Comparison of ENCODE assay signal across 8 cellular contexts in the genomic region with DNA sequence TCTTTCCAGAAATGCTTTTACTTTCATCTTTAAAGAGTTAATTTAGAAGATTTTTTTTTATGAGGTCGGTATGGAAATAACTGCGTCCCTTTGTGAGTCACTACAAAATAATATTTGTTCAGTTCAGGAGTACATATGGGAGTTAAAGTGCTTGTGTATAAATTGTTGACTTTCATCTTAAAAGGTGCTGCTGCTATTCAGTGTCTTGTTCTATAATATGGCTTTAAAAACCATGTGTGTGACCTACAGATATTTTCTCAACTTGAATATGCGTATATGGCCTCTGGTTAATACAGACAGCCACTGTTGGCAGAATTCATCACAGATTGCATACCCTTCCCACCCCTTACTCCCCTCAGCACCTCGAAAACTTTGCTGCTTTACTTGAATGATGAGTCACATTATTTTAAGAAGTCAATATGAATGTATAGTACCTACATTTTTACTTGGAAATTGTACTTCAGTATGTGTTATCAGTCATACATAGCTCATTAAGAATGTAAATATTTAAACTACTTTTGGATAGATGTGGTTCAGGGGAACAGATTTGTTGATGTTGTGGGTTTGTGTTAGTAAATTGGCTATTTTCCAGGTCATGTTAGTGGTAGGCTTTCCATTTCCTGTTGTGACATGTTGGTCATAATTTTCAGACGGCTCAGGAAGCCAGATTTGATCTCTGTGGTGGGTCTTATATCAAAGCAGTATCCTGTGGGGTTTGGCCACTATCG. TPM values are rescaled to one million over a fixed set of nuclear protein-coding genes. Genes with fewer than 3 reads are reported as not detected.
DNase-seq lines count a peak whose midpoint lies in the region; ATAC-seq and TF ChIP-seq lines count a peak whose summit lies in the region.

No MANE protein-coding gene starts in this region.

- peak overlapping the region in 9 of 11 experiments; percentile 16 to 95 (median 88); a peak in 17 of 22 replicates for H3K27ac ChIP-seq in BLaER1 treated with 17β-estradiol and CSF1 and Interleukin-3, amounts not matched to agents 10 nM and 100 nM
- H3K27ac ChIP-seq in OCI-LY1 (ENCODE audit: low read depth, low read length, poor library complexity, severe bottlenecking) = peak overlapping the region; percentile 89
- peak overlapping the region; percentile 20 to 99 for H3K27ac ChIP-seq in breast epithelium
- no peak overlapping the region for H3K27ac ChIP-seq in mesodermal cell (ENCODE audit: low read depth, low read length, severe bottlenecking)

- H3K4me1 ChIP-seq in BLaER1 treated with 17β-estradiol and CSF1 and Interleukin-3, amounts not matched to agents 10 nM and 100 nM = peaks cover 32 to 41% (median 38%) of the 10 kb centered on the region in 10 experiments
- H3K4me1 ChIP-seq in OCI-LY1 (ENCODE audit: insufficient read depth, low read length, severe bottlenecking) (peaks cover 29% of the 10 kb centered on the region), breast epithelium (peaks cover 0 to 8% of the 10 kb centered on the region in 2 donors), mesodermal cell (ENCODE audit: control insufficient read depth, insufficient read depth, low read length, poor library complexity, severe bottlenecking) (peaks cover 3% of the 10 kb centered on the region)

- no peaks in the 10 kb centered on the region for H3K9me3 ChIP-seq in BLaER1 treated with 17β-estradiol and CSF1 and Interleukin-3, amounts not matched to agents 10 nM and 100 nM (replicated peaks in 1 of 11)
- H3K9me3 ChIP-seq in OCI-LY1 (ENCODE audit: low read length) (no peaks in the 10 kb centered on the region), breast epithelium (no peaks in the 10 kb centered on the region), mesodermal cell (ENCODE audit: control insufficient read depth, low read length) (no peaks in the 10 kb centered on the region)

- intact Hi-C loops in breast epithelium (cut with DNase I; ENCODE audit: low total_unique reads) = no loop called here

- peaks cover 9 to 48% (median 36%) of the 10 kb centered on the region in 11 experiments; a peak in 20 of 22 replicates for H4K20me1 ChIP-seq in BLaER1 treated with 17β-estradiol and CSF1 and Interleukin-3, amounts not matched to agents 10 nM and 100 nM
- H4K20me1 ChIP-seq in OCI-LY1 (ENCODE audit: insufficient read depth, low read length) = no peaks in the 10 kb centered on the region

- peaks cover 0 to 8% (median 0%) of the 10 kb centered on the region in 11 experiments; a peak in 2 of 22 replicates for H3K36me3 ChIP-seq in BLaER1 treated with 17β-estradiol and CSF1 and Interleukin-3, amounts not matched to agents 10 nM and 100 nM
- H3K36me3 ChIP-seq in OCI-LY1 (ENCODE audit: insufficient read depth, low read length) (peaks cover 8% of the 10 kb centered on the region; the same call in 1 of the 2 replicates), breast epithelium (no peaks in the 10 kb centered on the region), mesodermal cell (ENCODE audit: control insufficient read depth, insufficient read depth, low read length) (no peaks in the 10 kb centered on the region)

- no peaks in the 10 kb centered on the region for H3K9me2 ChIP-seq in OCI-LY1 (ENCODE audit: low read depth, low read length)

- peak overlapping the region; percentile 6 to 94 (median 88); a peak in 15 of 22 replicates for H3K9ac ChIP-seq in BLaER1 treated with 17β-estradiol and CSF1 and Interleukin-3, amounts not matched to agents 10 nM and 100 nM
- H3K9ac ChIP-seq in OCI-LY1 (ENCODE audit: low read length) = peak overlapping the region; percentile 96

- ATAC-seq in GM21447 (IDR thresholded peaks at IDR 0.05; ENCODE audit: unreplicated experiment) (peak; percentile 18), HG02973 (IDR thresholded peaks at IDR 0.05; ENCODE audit: unreplicated experiment) (no peak)

- peaks cover 63% of the 10 kb centered on the region for H3K79me2 ChIP-seq in OCI-LY1 (ENCODE audit: insufficient read depth, low read length)

- no peak overlapping the region for H2AFZ ChIP-seq in OCI-LY1 (ENCODE audit: low read length)

- peak overlapping the region; percentile 69 to 82 (median 74) for H3K4me3 ChIP-seq in BLaER1 treated with 17β-estradiol and CSF1 and Interleukin-3, amounts not matched to agents 10 nM and 100 nM
- H3K4me3 ChIP-seq in OCI-LY1 (ENCODE audit: low read depth, low read length, poor library complexity, severe bottlenecking) (peak overlapping the region; percentile 88), breast epithelium (peak overlapping the region; percentile 55 to 80 (median 76)), mesodermal cell (ENCODE audit: extremely low read depth, insufficient read depth, low read length, poor library complexity, severe bottlenecking) (peak overlapping the region; percentile 69)

- DNase-seq in breast epithelium (ENCODE audit: low spot score in 2 of 2) (no peak), retina (no peak)
- no peak for DNase-seq in effector CD8-positive, alpha-beta T cell (lab: John Stamatoyannopoulos, UW)

- H3F3A ChIP-seq in OCI-LY1 (ENCODE audit: insufficient read depth, low read length) = no peaks in the 10 kb centered on the region

- H3K27me3 ChIP-seq in BLaER1 treated with 17β-estradiol and CSF1 and Interleukin-3, amounts not matched to agents 10 nM and 100 nM = no peaks in the 10 kb centered on the region
- H3K27me3 ChIP-seq in OCI-LY1 (ENCODE audit: insufficient read depth, low read length) (no peaks in the 10 kb centered on the region), breast epithelium (no peaks in the 10 kb centered on the region)

- TF ChIP-seq CTCF in OCI-LY1 (IDR thresholded peaks at IDR 0.05; ENCODE audit: low read length) (no peak), breast epithelium (IDR thresholded peaks at IDR 0.05) (no peak)

- no peak for TF ChIP-seq POLR2A in breast epithelium (IDR thresholded peaks at IDR 0.05)

- WGBS in mesodermal cell (ENCODE audit: insufficient coverage in 2 of 2), 2 experiments = 60 to 100% methylated on average over 1 to 3 of the region's 6 CpGs

- peak overlapping the region; percentile 83 to 97 (median 92) for H3K4me2 ChIP-seq in BLaER1 treated with 17β-estradiol and CSF1 and Interleukin-3, amounts not matched to agents 10 nM and 100 nM
- H3K4me2 ChIP-seq in OCI-LY1 (ENCODE audit: low read length) = peak overlapping the region; percentile 89

RNA-seq across cellular contexts. Expression of a gene that starts 1.5 kb away (rescaled TPM):
- total RNA-seq in breast epithelium = 10 to 100 TPM; 26.4 to 65.7 (median 32.8) TPM
- polyA plus RNA-seq in mesodermal cell (2013, experiment 1 of 2) = 42.8 TPM
- 38.4 TPM for polyA plus RNA-seq in mesodermal cell (2013, experiment 2 of 2)

RNA-seq across cellular contexts. Expression of a gene that starts 9.5 kb away (rescaled TPM):
- 10 to 100 TPM; 14.4 to 18.1 (median 14.7) TPM for total RNA-seq in breast epithelium
- 9.6 TPM for polyA plus RNA-seq in mesodermal cell (2013, experiment 1 of 2)
- 11.7 TPM for polyA plus RNA-seq in mesodermal cell (2013, experiment 2 of 2)
